Comparison of ENCODE assay signal across 8 cellular contexts in genomic region chr7:727104-727805, GRCh38. TPM values are rescaled to one million over a fixed set of nuclear protein-coding genes. Genes with fewer than 3 reads are reported as not detected.
DNase-seq lines count a peak whose midpoint lies in the region; ATAC-seq and TF ChIP-seq lines count a peak whose summit lies in the region.

TSS of gene PRKAR1B (minus strand) at chr7:727281. CDS start at chr7:711505, 15,776 bp downstream.

- H3K9me3 ChIP-seq in ES-I3 (ENCODE audit: control insufficient read depth, insufficient read depth, low read length), result no peaks in the 10 kb centered on the region; the same call in none of the 2 replicates
- peaks cover 30% of the 10 kb centered on the region for H3K9me3 ChIP-seq in HUES6 (ENCODE audit: control insufficient read depth, insufficient read depth, low read depth, low read length)
- no peaks in the 10 kb centered on the region for H3K9me3 ChIP-seq in endocrine pancreas (ENCODE audit: control insufficient read depth, low read length)
- H3K9me3 ChIP-seq in stomach, result no peaks in the 10 kb centered on the region

- H3K9ac ChIP-seq in ES-I3 (ENCODE audit: low read depth, low read length), result peak within 1 kb of the TSS; percentile 72
- H3K9ac ChIP-seq in HUES6 (ENCODE audit: low read length), result peak within 1 kb of the TSS; percentile 85
- H3K9ac ChIP-seq in endocrine pancreas (ENCODE audit: control insufficient read depth, insufficient read depth, low read length), result peak within 1 kb of the TSS; percentile 38

- WGBS in stomach, 5 donors, result 0 to 1% (median 1%) methylated on average over 5 to 63 of the region's 66 CpGs

- no peak for TF ChIP-seq CTCF in stomach (IDR thresholded peaks at IDR 0.05)

- H3K27me3 ChIP-seq in HUES6 (ENCODE audit: control insufficient read depth, insufficient read depth, low read length), result no peaks in the 10 kb centered on the region
- no peaks in the 10 kb centered on the region for H3K27me3 ChIP-seq in endocrine pancreas (ENCODE audit: control insufficient read depth, insufficient read depth, low read length)
- H3K27me3 ChIP-seq in stomach, result no peaks in the 10 kb centered on the region

- intact Hi-C loops in stomach (cut with DNase I; ENCODE audit: low total_unique reads), result no loop called here

- TF ChIP-seq POLR2A in stomach (IDR thresholded peaks at IDR 0.05), result no peak

- peak; percentile 32 for ATAC-seq in GM21526 (IDR thresholded peaks at IDR 0.05; ENCODE audit: low FRiP score, unreplicated experiment)

- H3K27ac ChIP-seq in HUES6 (ENCODE audit: low read depth, low read length) (peak within 1 kb of the TSS; percentile 74; the same call in 1 of the 2 replicates), stomach (peak within 1 kb of the TSS; percentile 54 to 89 (median 75))

- DNase-seq in activated CD4-positive, alpha-beta T cell treated with anti-CD3 and anti-CD28 coated beads for 4 hours, result peak; percentile 47 to 65
- DNase-seq in mucosa of gallbladder (ENCODE audit: low spot score), result no peak
- DNase-seq in stomach, result no peak
- DNase-seq in NCI-H2107 treated with DMSO at 0.1 percent for 48 hours (lab: John Stamatoyannopoulos, UW; ENCODE audit: unreplicated experiment), result no peak

- H3K4me1 ChIP-seq in ES-I3 (ENCODE audit: insufficient read depth, low read length) (no peaks in the 10 kb centered on the region), HUES6 (ENCODE audit: control insufficient read depth, insufficient read depth, low read length) (peaks cover 13% of the 10 kb centered on the region), endocrine pancreas (ENCODE audit: control insufficient read depth, insufficient read depth, low read length) (no peaks in the 10 kb centered on the region), stomach (peaks cover 16 to 46% (median 39%) of the 10 kb centered on the region in 4 donors)

- no peak for TF ChIP-seq EP300 in stomach (IDR thresholded peaks at IDR 0.05)

- H3K4me3 ChIP-seq in HUES6 (ENCODE audit: low read depth, low read length), result peak within 1 kb of the TSS; percentile 67
- H3K4me3 ChIP-seq in endocrine pancreas (ENCODE audit: control insufficient read depth, insufficient read depth, low read length), result no peak within 1 kb of the TSS
- peak within 1 kb of the TSS; percentile 85 to 97 (median 94) for H3K4me3 ChIP-seq in stomach

- H3K36me3 ChIP-seq in ES-I3 (ENCODE audit: insufficient read depth, low read length), result peaks cover 10% of the 10 kb centered on the region; the same call in 1 of the 2 replicates
- H3K36me3 ChIP-seq in HUES6 (ENCODE audit: control insufficient read depth, insufficient read depth, low read length), result peaks cover 53% of the 10 kb centered on the region
- H3K36me3 ChIP-seq in endocrine pancreas (ENCODE audit: control insufficient read depth, insufficient read depth, low read length), result no peaks in the 10 kb centered on the region
- H3K36me3 ChIP-seq in stomach, result peaks cover 3 to 39% (median 32%) of the 10 kb centered on the region in 4 donors

RNA-seq across cellular contexts. Expression of gene PRKAR1B, which starts in this region (rescaled TPM):
- total RNA-seq in mucosa of gallbladder (19.9 TPM), stomach (10 to 100 TPM in 4 of 5 donors, 1 to 10 TPM in 1; 4.5 to 45.8 (median 15.2) TPM)
- 1 to 10 TPM; 5.0 to 9.3 (median 7.8) TPM for polyA plus RNA-seq in stomach

Comparison
In these comparisons a context has a peak if more than half of its experiments do, and no peak if none do; other contexts are left out.
1. DNase-seq: peak in activated CD4-positive, alpha-beta T cell treated with anti-CD3 and anti-CD28 coated beads for 4 hours (2 of 2); none in mucosa of gallbladder (single experiment), stomach (single experiment) and NCI-H2107 treated with DMSO at 0.1 percent for 48 hours (single experiment).
2. Peak in every context shown above with its lines, with median percentiles within 50 percentile points of each other: H3K9ac ChIP-seq.